ENCODE assay signal across 15 cellular contexts in the genomic region with DNA sequence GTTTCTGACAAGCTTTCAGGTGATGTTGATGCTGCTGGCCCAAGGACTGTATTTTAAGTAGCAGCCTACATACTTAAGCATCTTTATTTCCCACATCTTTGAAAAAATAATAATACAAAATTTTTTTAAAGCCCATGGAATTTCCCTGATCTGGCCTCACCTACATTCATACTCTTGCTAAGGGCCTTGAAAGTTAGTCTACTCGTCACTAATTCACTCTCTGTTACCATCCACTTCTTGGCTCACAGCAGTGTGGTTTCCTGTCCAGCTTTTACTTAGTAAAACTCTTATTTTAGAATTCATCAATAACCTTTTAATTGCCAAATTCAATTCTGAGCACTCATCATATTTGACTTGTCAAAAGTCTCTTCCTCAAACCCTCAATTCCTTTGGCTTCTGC. TPM values are rescaled to one million over a fixed set of nuclear protein-coding genes. Genes with fewer than 3 reads are reported as not detected.
DNase-seq lines count a peak whose midpoint lies in the region; ATAC-seq, FAIRE-seq and TF ChIP-seq lines count a peak whose summit lies in the region.
"Had no signal": no experiment of that assay in that cellular context is flagged by ENCODE, and none has a peak within 500 bp of the region (broad histone marks: within the 10 kb centered on the region; RNA-seq: fewer than 3 reads in every experiment).

No MANE protein-coding gene starts in this region.

- H3K4me1 Mint-ChIP-seq in activated CD4-positive, alpha-beta T cell treated with anti-CD3 and anti-CD28 coated beads for 36 hours = peaks cover 3% of the 10 kb centered on the region
- peaks cover 11% of the 10 kb centered on the region for H3K4me1 Mint-ChIP-seq in HFFc6 (ENCODE audit: low read depth)
- H3K4me1 Mint-ChIP-seq in nephron = peaks cover 39% of the 10 kb centered on the region

- no peak for FAIRE-seq in K562 (lab: Jason Lieb, UNC)

- no peaks in the 10 kb centered on the region for H3K9me1 ChIP-seq in K562 (ENCODE audit: control insufficient read depth, insufficient read depth, low read length)

- no peak overlapping the region for H3K4me2 ChIP-seq in K562 (ENCODE audit: insufficient read depth, low read length)

- no peak overlapping the region for H3K4me3 ChIP-seq in K562
- H3K4me3 ChIP-seq in BE2C (ENCODE audit: low read depth, low read length) = no peak overlapping the region
- H3K4me3 ChIP-seq: heart left ventricle had no signal

- H3K27me3 ChIP-seq in K562 (ENCODE audit: control insufficient read depth in 2 of 2, insufficient read depth in 2 of 2, low read length in 2 of 2) (no peaks in the 10 kb centered on the region), BE2C (no peaks in the 10 kb centered on the region)
- H3K27me3 ChIP-seq: heart left ventricle had no signal

- peaks cover 44% of the 10 kb centered on the region for H3K36me3 ChIP-seq in K562 (ENCODE audit: control insufficient read depth, insufficient read depth, low read length)
- no peaks in the 10 kb centered on the region; the same call in 1 of the 2 replicates for H3K36me3 ChIP-seq in BE2C

- BruUV-seq in K562 (replicated peaks; lab: Mats Ljungman, UMichigan) = no TSS peak

- in situ Hi-C loops in K562 (cut with MboI) = loop anchor here (10.0 kb wide), 2 partner anchors 336 to 574 kb away; no protein-coding TSS in a partner anchor

- no peak for TF ChIP-seq EP300 in K562 (IDR thresholded peaks at IDR 0.05; ENCODE audit: low read length)

- WGBS in K562 (ENCODE audit: insufficient coverage, low coverage, missing lambda C conversion rate) = 55% methylated on average over 1 of the region's 1 CpG

- no peak for TF ChIP-seq CTCF in HFFc6 (IDR thresholded peaks at IDR 0.05)
- TF ChIP-seq CTCF in K562 (IDR thresholded peaks at IDR 0.05 in 2 of 3, conservative IDR thresholded peaks at IDR 0.05 in 1 of 3; ENCODE audit: insufficient read depth in 2 of 3, low read depth in 1 of 3, low read length in 3 of 3) = no peak
- no peak for TF ChIP-seq CTCF in nephron (IDR thresholded peaks at IDR 0.05; ENCODE audit: unreplicated experiment in 3 of 3)
- TF ChIP-seq CTCF in BE2C (IDR thresholded peaks at IDR 0.05; ENCODE audit: low read depth, low read length) = no peak

- intact Hi-C loops in activated CD4-positive, alpha-beta T cell treated with anti-CD3 and anti-CD28 coated beads for 36 hours (cut with DNase I, micrococcal nuclease) = no loop called here
- intact Hi-C loops in K562 (cut with micrococcal nuclease) = no loop called here

- peaks cover 43% of the 10 kb centered on the region for H3K36me3 Mint-ChIP-seq in activated CD4-positive, alpha-beta T cell treated with anti-CD3 and anti-CD28 coated beads for 36 hours (ENCODE audit: low read depth)
- H3K36me3 Mint-ChIP-seq in HFFc6 (ENCODE audit: low read depth) (peaks cover 45% of the 10 kb centered on the region), nephron (ENCODE audit: low read depth) (peaks cover 37% of the 10 kb centered on the region)

- no peak overlapping the region for H3K4me3 Mint-ChIP-seq in activated CD4-positive, alpha-beta T cell treated with anti-CD3 and anti-CD28 coated beads for 36 hours
- no peak overlapping the region for H3K4me3 Mint-ChIP-seq in HFFc6
- no peak overlapping the region for H3K4me3 Mint-ChIP-seq in nephron

- CTCF ChIA-PET in activated CD4-positive, alpha-beta T cell treated with anti-CD3 and anti-CD28 coated beads for 36 hours (lab: Charles Lee) = interaction anchor here (0.7 to 1.7 kb wide), 3 partner anchors 12 to 150 kb away, joined by 4 to 8 read pairs (median 5); no protein-coding TSS in a partner anchor
- CTCF ChIA-PET in K562 (lab: Yijun Ruan, JAX; ENCODE audit: low intra/inter-chr PET ratio) = no interaction called here

- no peak for TF ChIP-seq POLR2A in K562 (conservative IDR thresholded peaks at IDR 0.05)

- no peaks in the 10 kb centered on the region for H3K79me2 ChIP-seq in K562 (ENCODE audit: control insufficient read depth, insufficient read depth, low read length)

- H3K27ac Mint-ChIP-seq in activated CD4-positive, alpha-beta T cell treated with anti-CD3 and anti-CD28 coated beads for 36 hours = peak overlapping the region; percentile 67
- H3K27ac Mint-ChIP-seq in HFFc6 (peak overlapping the region; percentile 24; the same call in 1 of the 2 replicates), nephron (peak overlapping the region in 2 of 3 experiments; percentile 11 to 39)

- H3K9me3 ChIP-seq in K562 (replicated peaks; ENCODE audit: control insufficient read depth, insufficient read depth, low read depth, low read length) (no peaks in the 10 kb centered on the region), BE2C (no peaks in the 10 kb centered on the region)
- H3K9me3 ChIP-seq: heart left ventricle had no signal

- no peak overlapping the region for H2AFZ ChIP-seq in K562 (ENCODE audit: low read depth, low read length)

- H3K9ac ChIP-seq in K562 (ENCODE audit: insufficient read depth in 1 of 2, low read depth in 2 of 2, low read length in 2 of 2) = no peak overlapping the region

- H3K4me1 ChIP-seq in K562 (replicated peaks in 1 of 2; ENCODE audit: control insufficient read depth in 2 of 2, insufficient read depth in 2 of 2, low read length in 2 of 2) (peaks cover 0 to 3% of the 10 kb centered on the region in 2 experiments; a peak in 1 of 5 replicates), BE2C (no peaks in the 10 kb centered on the region)

- ATAC-seq in activated CD4-positive, alpha-beta T cell treated with anti-CD3 and anti-CD28 coated beads for 36 hours = no peak
- no peak for ATAC-seq in K562
- ATAC-seq: heart left ventricle had no signal

- H3K27ac ChIP-seq in K562 (ENCODE audit: extremely low read depth, low read depth, low read length) = no peak overlapping the region
- H3K27ac ChIP-seq: heart left ventricle had no signal

- H3K27me3 Mint-ChIP-seq in activated CD4-positive, alpha-beta T cell treated with anti-CD3 and anti-CD28 coated beads for 36 hours = no peaks in the 10 kb centered on the region
- peaks cover 3% of the 10 kb centered on the region for H3K27me3 Mint-ChIP-seq in HFFc6 (ENCODE audit: insufficient read depth)
- no peaks in the 10 kb centered on the region for H3K27me3 Mint-ChIP-seq in nephron (ENCODE audit: low read depth)

- no peak for TF ChIP-seq RAD21 in K562 (CRISPR knock-in tag; conservative IDR thresholded peaks at IDR 0.05 in 1 of 2, IDR thresholded peaks at IDR 0.05 in 1 of 2)

- no peaks in the 10 kb centered on the region for H3K9me3 Mint-ChIP-seq in activated CD4-positive, alpha-beta T cell treated with anti-CD3 and anti-CD28 coated beads for 36 hours (ENCODE audit: low read depth)
- H3K9me3 Mint-ChIP-seq in HFFc6 = no peaks in the 10 kb centered on the region
- H3K9me3 Mint-ChIP-seq in nephron = no peaks in the 10 kb centered on the region

- H4K20me1 ChIP-seq in K562 (replicated peaks; ENCODE audit: control insufficient read depth, insufficient read depth, low read length) = no peaks in the 10 kb centered on the region

- DNase-seq in activated CD4-positive, alpha-beta T cell treated with anti-CD3 and anti-CD28 coated beads for 36 hours = no peak
- DNase-seq in activated CD4-positive, alpha-beta T cell treated with anti-CD3 and anti-CD28 coated beads for 1 hour = no peak
- DNase-seq in HFFc6 = no peak
- DNase-seq in K562 (ENCODE audit: extremely low read depth in 1 of 4, low spot score in 3 of 4) = no peak
- no peak for DNase-seq in BE2C
- DNase-seq in HT-29 (ENCODE audit: low spot score) = no peak
- no peak for DNase-seq in amniotic stem cell (lab: John Stamatoyannopoulos, UW)
- DNase-seq: activated effector memory CD4-positive, alpha-beta T cell treated with Interleukin-2 at 50 U/mL for 16 hours; cortex of kidney; GDM1; H7; heart left ventricle; NCI-H1105 treated with DMSO at 0.1 percent for 48 hours; NCI-H524 treated with DMSO at 0.1 percent for 48 hours had no signal

- POLR2A ChIA-PET in activated CD4-positive, alpha-beta T cell treated with anti-CD3 and anti-CD28 coated beads for 36 hours (lab: Charles Lee) = no interaction called here
- POLR2A ChIA-PET in K562 (lab: Yijun Ruan, JAX) = interaction anchor here (0.9 to 1.5 kb wide), 2 partner anchors 11 to 83 kb away, joined by 3 read pairs; a partner anchor contains a TSS

TF ChIP-seq in K562, 482 proteins besides CTCF, POLR2A, EP300 and RAD21:
- TF ChIP-seq ZNF316 (IDR thresholded peaks at IDR 0.05) (0 out of 2 replicates have a peak, but pooled peaks have one; percentile 14), HMG20A (CRISPR knock-in tag; conservative IDR thresholded peaks at IDR 0.05) (no peak)

RNA-seq across cellular contexts. Expression of a gene that starts 59.3 kb away (rescaled TPM):
- 10 to 100 TPM; 32.4 to 36.2 TPM for total RNA-seq in activated CD4-positive, alpha-beta T cell treated with anti-CD3 and anti-CD28 coated beads for 36 hours
- total RNA-seq in HFFc6 (2021; fragmentation: NEBNext Ultra II Directional; extraction: Animal tissue kit (Norgen Biotek cat#: 25700)) = 10 to 100 TPM; 21.5 to 24.3 (median 23.5) TPM
- 42.0 and 91.0 TPM in 2 replicates for total RNA-seq in K562 (2011; cell fraction: chromatin; rRNA removed; ENCODE audit: low replicate concordance)
- total RNA-seq in K562 (2011; cell fraction: nucleolus; rRNA removed) = 25.7 and 27.0 TPM in 2 replicates
- 50.7 and 99.0 TPM in 2 replicates for total RNA-seq in K562 (2011; cell fraction: nucleoplasm; rRNA removed)
- 7.5 and 9.1 TPM in 2 replicates for total RNA-seq in K562 (2014; rRNA removed)
- 9.4 and 10.0 TPM in 2 replicates for total RNA-seq in K562 (2014; rRNA removed; fragmentation: Illumina TruSeq; extraction: Trizol)
- total RNA-seq in K562 (2015; rRNA removed; fragmentation: Illumina TruSeq; extraction: Trizol) = 11.3 and 11.6 TPM in 2 replicates
- total RNA-seq in K562 (2021) = 18.5 and 19.0 TPM in 2 replicates
- polyA plus RNA-seq in K562 (2011; rRNA removed) = 14.1 and 17.2 TPM in 2 replicates
- polyA plus RNA-seq in K562 (2011; cell fraction: cytosol; rRNA removed) = 8.3 and 11.0 TPM in 2 replicates
- 17.7 and 22.6 TPM in 2 replicates for polyA plus RNA-seq in K562 (2011; cell fraction: nucleus; rRNA removed)
- polyA plus RNA-seq in K562 (2012) = 12.6 and 15.1 TPM in 2 replicates
- polyA plus RNA-seq in K562 (2014; fragmentation: Illumina TruSeq; extraction: Trizol) = 12.7 and 13.8 TPM in 2 replicates
- 1 to 10 TPM; 1.2 to 2.1 TPM for polyA plus RNA-seq in K562 (2014; fragmentation: Nextera tagmentation; extraction: Ambion mirVana)
- 9.1 and 11.7 TPM in 2 replicates for polyA plus RNA-seq in K562 (2014; rRNA removed)
- polyA minus RNA-seq in K562 (2011; rRNA and poly(A)+ RNA removed) = 21.2 and 24.0 TPM in 2 replicates
- 10.8 and 14.3 TPM in 2 replicates for polyA minus RNA-seq in K562 (2011; cell fraction: cytosol; rRNA and poly(A)+ RNA removed)
- 14.9 and 20.8 TPM in 2 replicates for polyA minus RNA-seq in K562 (2011; cell fraction: nucleus; rRNA and poly(A)+ RNA removed)
- polyA plus RNA-seq in BE2C (2012; ENCODE audit: insufficient read depth, insufficient read length, low read depth) = 16.7 TPM
- 6.5 and 7.3 TPM in 2 replicates for total RNA-seq in HT-29 (2014; rRNA removed; shearing (Covaris generic))
